22 cellular contexts compared by ENCODE assay signal in genomic region chr2:227280895-227281294, GRCh38. TPM values are rescaled to one million over a fixed set of nuclear protein-coding genes. Genes with fewer than 3 reads are reported as not detected.
DNase-seq lines count a peak whose midpoint lies in the region; ATAC-seq, FAIRE-seq and TF ChIP-seq lines count a peak whose summit lies in the region.
"Had no signal": no experiment of that assay in that cellular context is flagged by ENCODE, and none has a peak within 500 bp of the region (broad histone marks: within the 10 kb centered on the region; RNA-seq: fewer than 3 reads in every experiment).

No MANE protein-coding gene starts in this region.

- in situ Hi-C loops in GM23248 (cut with MboI), result no loop called here

- H3K27me3 ChIP-seq in GM23248 (replicated peaks; ENCODE audit: insufficient read depth) (no peaks in the 10 kb centered on the region), bronchial epithelial cell (ENCODE audit: control insufficient read depth, insufficient read depth, low read length) (no peaks in the 10 kb centered on the region), liver (ENCODE audit: control insufficient read depth in 4 of 4, insufficient read depth in 4 of 4, low read length in 3 of 4) (no peaks in the 10 kb centered on the region)
- H3K27me3 ChIP-seq: SJSA1, spleen, suprapubic skin had no signal

- no peak for FAIRE-seq in bronchial epithelial cell (lab: Jason Lieb, UNC)
- FAIRE-seq: TTC549 had no signal

- H3K9ac ChIP-seq in GM23248, result no peak overlapping the region
- no peak overlapping the region for H3K9ac ChIP-seq in liver (ENCODE audit: low read depth in 1 of 2, low read length in 2 of 2)

- H3K27ac ChIP-seq in GM23248, result no peak overlapping the region
- H3K27ac ChIP-seq in liver (ENCODE audit: low read depth in 1 of 2, low read length in 2 of 2), result no peak overlapping the region
- H3K27ac ChIP-seq: SJSA1, spleen, suprapubic skin had no signal

- ATAC-seq in GM19324 (IDR thresholded peaks at IDR 0.05; ENCODE audit: low FRiP score, unreplicated experiment), result no peak
- ATAC-seq: activated CD8-positive, alpha-beta T cell treated with anti-CD3 and anti-CD28 coated beads, Interleukin-2, amount 10 ng/mL, durations not matched to agents 7 days and 5 days; natural killer cell; stimulated activated naive B cell treated with anti-CD40 and anti-IgM and Interleukin-4, amounts not matched to agents 10 μg/mL and 1 μg/mL and 100 μg/mL, for 72 hours had no signal

- H3K36me3 ChIP-seq in GM23248 (ENCODE audit: low read depth) (no peaks in the 10 kb centered on the region), bronchial epithelial cell (ENCODE audit: control insufficient read depth, insufficient read depth, low read length) (no peaks in the 10 kb centered on the region), liver (ENCODE audit: control insufficient read depth in 4 of 4, insufficient read depth in 3 of 4, low read depth in 1 of 4, low read length in 3 of 4) (no peaks in the 10 kb centered on the region)
- H3K36me3 ChIP-seq: SJSA1, suprapubic skin had no signal

- no peaks in the 10 kb centered on the region for H4K20me1 ChIP-seq in GM23248 (ENCODE audit: insufficient read depth)

- H3K9me2 ChIP-seq in GM23248 (ENCODE audit: insufficient read depth), result no peaks in the 10 kb centered on the region

- no peak for TF ChIP-seq CTCF in bronchial epithelial cell (IDR thresholded peaks at IDR 0.05; ENCODE audit: insufficient read depth, low read length, severe bottlenecking)
- no peak for TF ChIP-seq CTCF in liver (IDR thresholded peaks at IDR 0.05; ENCODE audit: low read depth, low read length, missing input control)

- no peak overlapping the region for H3K4me2 ChIP-seq in GM23248 (ENCODE audit: unreplicated experiment)

- H3K4me1 ChIP-seq in GM23248 (ENCODE audit: insufficient read depth), result no peaks in the 10 kb centered on the region
- H3K4me1 ChIP-seq in liver (ENCODE audit: control insufficient read depth in 4 of 4, insufficient read depth in 4 of 4, low read length in 3 of 4), result no peaks in the 10 kb centered on the region
- H3K4me1 ChIP-seq: SJSA1, spleen, suprapubic skin had no signal

- TF ChIP-seq RAD21 in liver (IDR thresholded peaks at IDR 0.05), result no peak

- H3K79me2 ChIP-seq in GM23248 (ENCODE audit: insufficient read depth), result no peaks in the 10 kb centered on the region

- H2AFZ ChIP-seq in GM23248, result no peak overlapping the region

- H3K4me3 ChIP-seq in GM23248 (no peak overlapping the region), bronchial epithelial cell (ENCODE audit: low read depth, low read length) (no peak overlapping the region), liver (ENCODE audit: low read depth in 1 of 3, low read length in 3 of 3) (no peak overlapping the region)
- H3K4me3 ChIP-seq: SJSA1, spleen, suprapubic skin had no signal

- DNase-seq in GM23248 (peak; percentile 18), bronchial epithelial cell (ENCODE audit: low read depth) (peak; percentile 14), kidney glomerular epithelial cell (lab: John Stamatoyannopoulos, UW) (no peak), NCI-H2081 treated with DMSO at 0.1 percent for 48 hours (lab: John Stamatoyannopoulos, UW) (no peak)
- DNase-seq: activated CD4-positive, alpha-beta T cell treated with anti-CD3 and anti-CD28 coated beads for 1 hour; activated CD8-positive, alpha-beta T cell treated with anti-CD3 and anti-CD28 coated beads, Interleukin-2, amount 10 ng/mL, durations not matched to agents 7 days and 5 days; activated T-cell treated with anti-CD3 and anti-CD28 coated beads, Interleukin-2, amount 50 U/mL, for 1 hour; central memory CD4-positive, alpha-beta T cell; dermis blood vessel endothelial cell; head of caudate nucleus; KG1; natural killer cell; NCI-H524; spleen; stimulated activated CD4-positive, alpha-beta T cell treated with anti-CD3 and anti-CD28 coated beads, Interleukin-4, amount 100 ng/mL, for 1 hour; stimulated activated naive B cell treated with anti-CD40 and anti-IgM and Interleukin-4, amounts not matched to agents 10 μg/mL and 1 μg/mL and 100 μg/mL, for 72 hours had no signal

- no peaks in the 10 kb centered on the region for H3K9me3 ChIP-seq in GM23248 (ENCODE audit: low read depth)
- H3K9me3 ChIP-seq in liver (ENCODE audit: control insufficient read depth in 4 of 4, low read length in 3 of 4), result no peaks in the 10 kb centered on the region
- H3K9me3 ChIP-seq: SJSA1, suprapubic skin had no signal

- no peaks in the 10 kb centered on the region for H3F3A ChIP-seq in GM23248 (ENCODE audit: insufficient read depth)

TF ChIP-seq in PFSK-1, 5 proteins besides CTCF, POLR2A, EP300 and RAD21:
- TF ChIP-seq REST (IDR thresholded peaks at IDR 0.05; ENCODE audit: insufficient read depth in 1 of 2, low read depth in 2 of 2, low read length in 2 of 2), result peak; percentile 54 to 89; a peak in 3 of 4 replicates
- no peak for TF ChIP-seq SIN3A (IDR thresholded peaks at IDR 0.05; ENCODE audit: borderline replicate concordance, insufficient read depth, low read length)

TF ChIP-seq in liver, 16 proteins besides CTCF, POLR2A, EP300 and RAD21:
- TF ChIP-seq REST (IDR thresholded peaks at IDR 0.05) (peak; percentile 71), EGR1 (IDR thresholded peaks at IDR 0.05; ENCODE audit: low read depth in 2 of 2) (no peak)

RNA-seq across cellular contexts. Expression of gene MFF, which starts 44.2 kb away (rescaled TPM):
- 250 and 258 TPM in 2 replicates for total RNA-seq in GM23248 (2014; rRNA removed; shearing (Covaris generic))
- polyA plus RNA-seq in GM23248 (2016; fragmentation: Nextera tagmentation; extraction: Ambion mirVana) (300 and 301 TPM in 2 replicates), liver (10 to 100 TPM; 28.9 to 40.8 TPM)
- polyA plus RNA-seq in PFSK-1 (2012; ENCODE audit: insufficient read length, low read depth), result 36.9 TPM
- total RNA-seq in bronchial epithelial cell (63.4 and 68.2 TPM in 2 replicates), liver (10 to 100 TPM; 31.7 to 34.6 TPM)

Comparison
In these comparisons a context has a peak if more than half of its experiments do, and no peak if none do; other contexts are left out.
1. DNase-seq: peak in GM23248 (single experiment) and bronchial epithelial cell (single experiment); none in kidney glomerular epithelial cell (single experiment) and NCI-H2081 treated with DMSO at 0.1 percent for 48 hours (single experiment).